Comparison of ENCODE assay signal across 8 cellular contexts in genomic region chr11:73876424-73877300, GRCh38. TPM values are rescaled to one million over a fixed set of nuclear protein-coding genes. Genes with fewer than 3 reads are reported as not detected.
DNase-seq lines count a peak whose midpoint lies in the region; ATAC-seq and TF ChIP-seq lines count a peak whose summit lies in the region.

Gene COA4 (minus strand): TSS chr11:73876846. CDS start chr11:73873378, 3,468 bp downstream.
A gene with protein sequence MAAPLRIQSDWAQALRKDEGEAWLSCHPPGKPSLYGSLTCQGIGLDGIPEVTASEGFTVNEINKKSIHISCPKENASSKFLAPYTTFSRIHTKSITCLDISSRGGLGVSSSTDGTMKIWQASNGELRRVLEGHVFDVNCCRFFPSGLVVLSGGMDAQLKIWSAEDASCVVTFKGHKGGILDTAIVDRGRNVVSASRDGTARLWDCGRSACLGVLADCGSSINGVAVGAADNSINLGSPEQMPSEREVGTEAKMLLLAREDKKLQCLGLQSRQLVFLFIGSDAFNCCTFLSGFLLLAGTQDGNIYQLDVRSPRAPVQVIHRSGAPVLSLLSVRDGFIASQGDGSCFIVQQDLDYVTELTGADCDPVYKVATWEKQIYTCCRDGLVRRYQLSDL (plus strand): TSS chr11:73876999. CDS start chr11:73877022, 23 bp downstream.

- H3K36me3 ChIP-seq in SU-DHL-6 (ENCODE audit: low read length) (0 out of 2 replicates have a peak, but pooled peaks cover 4% of the 10 kb centered on the region), ovary (no peaks in the 10 kb centered on the region), thyroid gland (peaks cover 13 to 15% of the 10 kb centered on the region in 2 donors)

- peak within 1 kb of the TSS; percentile 74 for H3K4me2 ChIP-seq in SU-DHL-6 (ENCODE audit: low read depth, low read length, poor library complexity, severe bottlenecking)

- TF ChIP-seq POLR2A in GM10847 (IDR thresholded peaks at IDR 0.05; ENCODE audit: extremely low read depth, insufficient read length), result peak; percentile 86
- peak; percentile 33 for TF ChIP-seq POLR2A in ovary (IDR thresholded peaks at IDR 0.05)
- TF ChIP-seq POLR2A in thyroid gland (IDR thresholded peaks at IDR 0.05), result peak in 1 of 2 donors; percentile 79

- H3K9me2 ChIP-seq in SU-DHL-6 (replicated peaks; ENCODE audit: insufficient read depth, low read length), result no peaks in the 10 kb centered on the region

- H3K4me1 ChIP-seq in ovary (ENCODE audit: insufficient read depth), result peaks cover 11% of the 10 kb centered on the region
- H3K4me1 ChIP-seq in thyroid gland, result peaks cover 12 to 14% of the 10 kb centered on the region in 2 donors

- H3K27ac Mint-ChIP-seq in activated naive CD8-positive, alpha-beta T cell treated with anti-CD3 and anti-CD28 coated beads, Interleukin-2, amount 10 ng/mL, durations not matched to agents 7 days and 5 days, result peak within 1 kb of the TSS; percentile 96

- intact Hi-C loops in head of caudate nucleus (cut with DNase I) (loop anchor here (2.0 to 5.0 kb wide), 2 partner anchors 89 to 116 kb away; partner anchors contain the start of genes MRPL48 and RAB6A), ovary (cut with DNase I) (no loop called here), thyroid gland (cut with DNase I) (loop anchor here (5.0 kb wide), 1 partner anchor 89 kb away; the partner anchor contains the start of gene MRPL48)

- H4K20me1 ChIP-seq in SU-DHL-6 (ENCODE audit: low read depth, low read length), result no peaks in the 10 kb centered on the region

- DNase-seq in NCI-H128 (lab: John Stamatoyannopoulos, UW; ENCODE audit: unreplicated experiment) (peak; percentile 98), head of caudate nucleus (peak; percentile 93 to 98 (median 96)), ovary (peak; percentile 91 to 93 (median 92)), thyroid gland (peak; percentile 94)
- peak; percentile 88 for DNase-seq in activated naive CD8-positive, alpha-beta T cell treated with anti-CD3 and anti-CD28 coated beads, Interleukin-2, amount 10 ng/mL, durations not matched to agents 7 days and 5 days

- no peak for TF ChIP-seq EP300 in ovary (IDR thresholded peaks at IDR 0.05)

- peak within 1 kb of the TSS; percentile 79 for H3K27ac ChIP-seq in SU-DHL-6 (ENCODE audit: low read depth, low read length)
- H3K27ac ChIP-seq in ovary, result peak within 1 kb of the TSS; percentile 50 to 71
- H3K27ac ChIP-seq in thyroid gland, result peak within 1 kb of the TSS; percentile 49 to 74 (median 55)

- ATAC-seq in HG02678 (IDR thresholded peaks at IDR 0.05; ENCODE audit: unreplicated experiment), result peak; percentile 99
- peak; percentile 96 for ATAC-seq in activated naive CD8-positive, alpha-beta T cell treated with anti-CD3 and anti-CD28 coated beads, Interleukin-2, amount 10 ng/mL, durations not matched to agents 7 days and 5 days (ENCODE audit: low read depth)

- TF ChIP-seq CTCF in SU-DHL-6 (IDR thresholded peaks at IDR 0.05; ENCODE audit: insufficient read depth, low read length, poor library complexity, severe bottlenecking) (no peak), ovary (IDR thresholded peaks at IDR 0.05) (no peak), thyroid gland (IDR thresholded peaks at IDR 0.05) (no peak)

- peaks cover 4% of the 10 kb centered on the region; the same call in 1 of the 2 replicates for H3F3A ChIP-seq in SU-DHL-6 (ENCODE audit: insufficient read depth)

- H2AFZ ChIP-seq in SU-DHL-6 (ENCODE audit: low read depth, low read length, severe bottlenecking), result peak within 1 kb of the TSS; percentile 58

- H3K9me3 Mint-ChIP-seq in activated naive CD8-positive, alpha-beta T cell treated with anti-CD3 and anti-CD28 coated beads, Interleukin-2, amount 10 ng/mL, durations not matched to agents 7 days and 5 days, result no peaks in the 10 kb centered on the region

- H3K79me2 ChIP-seq in SU-DHL-6 (ENCODE audit: insufficient read depth, low read length), result peaks cover 40% of the 10 kb centered on the region

- WGBS in ovary, 3 donors, result 0 to 1% (median 0%) methylated on average over 57 of the region's 57 CpGs
- 0% methylated on average over 23 to 57 of the region's 57 CpGs for WGBS in thyroid gland, 2 donors

- H3K4me1 Mint-ChIP-seq in activated naive CD8-positive, alpha-beta T cell treated with anti-CD3 and anti-CD28 coated beads, Interleukin-2, amount 10 ng/mL, durations not matched to agents 7 days and 5 days, result peaks cover 19% of the 10 kb centered on the region

- peaks cover 15% of the 10 kb centered on the region for H3K36me3 Mint-ChIP-seq in activated naive CD8-positive, alpha-beta T cell treated with anti-CD3 and anti-CD28 coated beads, Interleukin-2, amount 10 ng/mL, durations not matched to agents 7 days and 5 days

- H3K27me3 ChIP-seq in SU-DHL-6 (ENCODE audit: low read length) (no peaks in the 10 kb centered on the region), ovary (no peaks in the 10 kb centered on the region), thyroid gland (no peaks in the 10 kb centered on the region)

- H3K9me3 ChIP-seq in SU-DHL-6 (ENCODE audit: insufficient read depth, low read length) (no peaks in the 10 kb centered on the region), ovary (no peaks in the 10 kb centered on the region), thyroid gland (no peaks in the 10 kb centered on the region)

- H3K4me3 Mint-ChIP-seq in activated naive CD8-positive, alpha-beta T cell treated with anti-CD3 and anti-CD28 coated beads, Interleukin-2, amount 10 ng/mL, durations not matched to agents 7 days and 5 days, result peak within 1 kb of the TSS; percentile 100

- H3K27me3 Mint-ChIP-seq in activated naive CD8-positive, alpha-beta T cell treated with anti-CD3 and anti-CD28 coated beads, Interleukin-2, amount 10 ng/mL, durations not matched to agents 7 days and 5 days, result no peaks in the 10 kb centered on the region

- H3K4me3 ChIP-seq in SU-DHL-6 (ENCODE audit: insufficient read depth, low read length, poor library complexity, severe bottlenecking) (peak within 1 kb of the TSS; percentile 92), ovary (peak within 1 kb of the TSS; percentile 89), thyroid gland (replicated peaks in 1 of 3) (peak within 1 kb of the TSS; percentile 62 to 72 (median 71))

- H3K9ac ChIP-seq in SU-DHL-6 (ENCODE audit: low read length), result peak within 1 kb of the TSS; percentile 88

- POLR2A ChIA-PET in activated naive CD8-positive, alpha-beta T cell treated with anti-CD3 and anti-CD28 coated beads, Interleukin-2, amount 10 ng/mL, durations not matched to agents 7 days and 5 days (lab: Charles Lee), result interaction anchor here (0.6 to 1.3 kb wide), 5 partner anchors 9 to 97 kb away, joined by 3 to 8 read pairs (median 4); partner anchors contain the start of gene MRPL48

RNA-seq across cellular contexts. Expression of gene COA4, which starts in this region (rescaled TPM):
- 10 to 100 TPM; 52.4 to 62.5 TPM for total RNA-seq in activated naive CD8-positive, alpha-beta T cell treated with anti-CD3 and anti-CD28 coated beads, Interleukin-2, amount 10 ng/mL, durations not matched to agents 7 days and 5 days
- total RNA-seq in ovary (10 to 100 TPM; 47.6 to 72.5 (median 53.8) TPM), thyroid gland (100 to 1,000 TPM in 2 of 4 donors, 10 to 100 TPM in 2; 62.9 to 117 (median 103) TPM)
- polyA plus RNA-seq in ovary, result 10 to 100 TPM; 55.7 to 61.4 TPM

RNA-seq across cellular contexts. Expression of the second gene that starts in this region (rescaled TPM):
- 10 to 100 TPM; 21.3 to 22.9 TPM for total RNA-seq in activated naive CD8-positive, alpha-beta T cell treated with anti-CD3 and anti-CD28 coated beads, Interleukin-2, amount 10 ng/mL, durations not matched to agents 7 days and 5 days
- total RNA-seq in ovary (10 to 100 TPM in 6 of 7 donors, 1 to 10 TPM in 1; 9.5 to 28.7 (median 18.3) TPM), thyroid gland (10 to 100 TPM; 10.0 to 23.3 (median 15.9) TPM)
- polyA plus RNA-seq in ovary, result 10 to 100 TPM; 17.4 to 48.0 TPM

Comparison
In these comparisons a context has a peak if more than half of its experiments do, and no peak if none do; other contexts are left out.
1. Peak in every context shown above with its lines: DNase-seq, ATAC-seq, H3K4me3 ChIP-seq and H3K27ac ChIP-seq.
2. intact Hi-C loops: an anchor here in head of caudate nucleus (2.0 to 5.0 kb wide) and thyroid gland (5.0 kb wide); none called in ovary.